ENCODE assay signal across 1 cellular context in the genomic region with DNA sequence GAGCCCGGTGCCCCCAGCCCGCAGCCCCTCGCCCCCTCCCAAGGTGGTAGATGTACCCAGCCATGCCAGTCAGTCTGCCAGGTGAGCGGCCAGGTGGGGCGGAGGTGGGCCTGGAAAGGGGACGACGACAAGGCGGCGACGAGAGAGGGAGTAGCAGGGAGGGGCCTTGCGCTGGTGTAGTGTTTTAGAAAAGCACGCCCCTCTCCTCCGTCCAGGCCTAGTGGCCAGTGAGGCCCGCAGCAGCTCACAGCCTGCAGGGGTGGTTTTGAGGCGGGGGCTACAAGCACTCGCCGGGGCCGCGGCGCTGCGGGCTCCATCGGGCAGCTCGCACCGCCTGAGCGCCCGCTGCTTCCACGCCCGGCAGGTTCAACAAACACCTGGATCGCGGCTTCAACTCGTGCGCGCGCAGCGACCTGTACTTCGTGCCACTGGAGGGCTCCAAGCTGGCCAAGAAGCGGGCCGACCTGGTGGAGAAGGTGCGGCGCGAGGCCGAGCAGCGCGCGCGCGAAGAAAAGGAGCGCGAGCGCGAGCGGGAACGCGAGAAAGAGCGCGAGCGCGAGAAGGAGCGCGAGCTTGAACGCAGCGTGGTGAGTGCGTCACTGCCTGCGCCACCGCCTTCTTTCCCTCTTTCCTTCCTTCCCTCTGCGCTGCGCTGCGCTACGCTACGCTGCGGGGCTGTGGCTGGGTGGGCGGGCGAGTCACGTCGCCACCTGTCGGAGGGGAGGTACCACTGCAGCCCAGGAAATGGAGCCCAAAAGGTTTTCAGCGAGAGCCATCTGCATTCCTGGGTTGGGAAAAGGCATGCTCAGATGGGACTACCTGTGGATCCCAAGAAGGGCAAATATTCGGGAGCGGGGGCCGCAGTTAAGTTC.
TF ChIP-seq lines count a peak whose summit lies in the region.

No MANE protein-coding gene starts in this region.

TF ChIP-seq in K562, 482 proteins besides CTCF, POLR2A, EP300 and RAD21 (continued from another document and continues in another):
- TF ChIP-seq, protein P1, sequence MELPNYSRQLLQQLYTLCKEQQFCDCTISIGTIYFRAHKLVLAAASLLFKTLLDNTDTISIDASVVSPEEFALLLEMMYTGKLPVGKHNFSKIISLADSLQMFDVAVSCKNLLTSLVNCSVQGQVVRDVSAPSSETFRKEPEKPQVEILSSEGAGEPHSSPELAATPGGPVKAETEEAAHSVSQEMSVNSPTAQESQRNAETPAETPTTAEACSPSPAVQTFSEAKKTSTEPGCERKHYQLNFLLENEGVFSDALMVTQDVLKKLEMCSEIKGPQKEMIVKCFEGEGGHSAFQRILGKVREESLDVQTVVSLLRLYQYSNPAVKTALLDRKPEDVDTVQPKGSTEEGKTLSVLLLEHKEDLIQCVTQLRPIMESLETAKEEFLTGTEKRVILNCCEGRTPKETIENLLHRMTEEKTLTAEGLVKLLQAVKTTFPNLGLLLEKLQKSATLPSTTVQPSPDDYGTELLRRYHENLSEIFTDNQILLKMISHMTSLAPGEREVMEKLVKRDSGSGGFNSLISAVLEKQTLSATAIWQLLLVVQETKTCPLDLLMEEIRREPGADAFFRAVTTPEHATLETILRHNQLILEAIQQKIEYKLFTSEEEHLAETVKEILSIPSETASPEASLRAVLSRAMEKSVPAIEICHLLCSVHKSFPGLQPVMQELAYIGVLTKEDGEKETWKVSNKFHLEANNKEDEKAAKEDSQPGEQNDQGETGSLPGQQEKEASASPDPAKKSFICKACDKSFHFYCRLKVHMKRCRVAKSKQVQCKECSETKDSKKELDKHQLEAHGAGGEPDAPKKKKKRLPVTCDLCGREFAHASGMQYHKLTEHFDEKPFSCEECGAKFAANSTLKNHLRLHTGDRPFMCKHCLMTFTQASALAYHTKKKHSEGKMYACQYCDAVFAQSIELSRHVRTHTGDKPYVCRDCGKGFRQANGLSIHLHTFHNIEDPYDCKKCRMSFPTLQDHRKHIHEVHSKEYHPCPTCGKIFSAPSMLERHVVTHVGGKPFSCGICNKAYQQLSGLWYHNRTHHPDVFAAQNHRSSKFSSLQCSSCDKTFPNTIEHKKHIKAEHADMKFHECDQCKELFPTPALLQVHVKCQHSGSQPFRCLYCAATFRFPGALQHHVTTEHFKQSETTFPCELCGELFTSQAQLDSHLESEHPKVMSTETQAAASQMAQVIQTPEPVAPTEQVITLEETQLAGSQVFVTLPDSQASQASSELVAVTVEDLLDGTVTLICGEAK (IDR thresholded peaks at IDR 0.05): peak; percentile 74
- TF ChIP-seq, protein P1 (CRISPR knock-in tag; IDR thresholded peaks at IDR 0.05): no peak
- TF ChIP-seq ZNF780A (CRISPR knock-in tag; IDR thresholded peaks at IDR 0.05) (peak; percentile 85), FIP1L1 (IDR thresholded peaks at IDR 0.05; ENCODE audit: low read depth, low read length, poor library complexity, severe bottlenecking) (peak; percentile 45), PHB2 (IDR thresholded peaks at IDR 0.05; ENCODE audit: low read depth) (no peak), ZNF764 (CRISPR knock-in tag; IDR thresholded peaks at IDR 0.05; ENCODE audit: low read depth) (no peak), ZKSCAN1 (IDR thresholded peaks at IDR 0.05; ENCODE audit: low read depth, low read length) (0 out of 2 replicates have a peak, but pooled peaks have one; percentile 31), DACH1 (IDR thresholded peaks at IDR 0.05; ENCODE audit: partially characterized antibody) (no peak), SMAD4 (CRISPR knock-in tag; conservative IDR thresholded peaks at IDR 0.05) (0 out of 2 replicates have a peak, but pooled peaks have one; percentile 40), TAF1 (IDR thresholded peaks at IDR 0.05; ENCODE audit: control insufficient read depth, extremely low read depth, insufficient read depth, low read length, severe bottlenecking) (peak; percentile 63), MYC (IDR thresholded peaks at IDR 0.05; ENCODE audit: low read depth, low read length) (peak; percentile 86), MYC (CRISPR knock-in tag; IDR thresholded peaks at IDR 0.05; ENCODE audit: borderline replicate concordance, low read depth) (peak; percentile 75; the same call in 1 of the 2 replicates), FOXJ2 (tag; IDR thresholded peaks at IDR 0.05) (no peak; the same call in 1 of the 2 replicates), PTTG1 (tag; IDR thresholded peaks at IDR 0.05; ENCODE audit: low read depth) (no peak), RBM17 (IDR thresholded peaks at IDR 0.05; ENCODE audit: borderline replicate concordance, low read depth, low read length) (no peak), MTF1 (CRISPR knock-in tag; IDR thresholded peaks at IDR 0.05; ENCODE audit: borderline replicate concordance) (no peak), ZNF583 (CRISPR knock-in tag; IDR thresholded peaks at IDR 0.05) (no peak), PPARD (CRISPR knock-in tag; IDR thresholded peaks at IDR 0.05) (no peak), ARID2 (IDR thresholded peaks at IDR 0.05) (no peak), RNF2 (IDR thresholded peaks at IDR 0.05) (peak; percentile 68; the same call in 1 of the 2 replicates), POLR2B (IDR thresholded peaks at IDR 0.05; ENCODE audit: low read depth, partially characterized antibody) (peak; percentile 79), MAFK (IDR thresholded peaks at IDR 0.05; ENCODE audit: low read length) (no peak), PCBP1 (IDR thresholded peaks at IDR 0.05; ENCODE audit: low read depth, low read length, poor library complexity, severe bottlenecking) (no peak), SRSF3 (IDR thresholded peaks at IDR 0.05; ENCODE audit: insufficient read depth, low read length) (no peak), RFX1 (IDR thresholded peaks at IDR 0.05) (no peak), FOS (IDR thresholded peaks at IDR 0.05; ENCODE audit: extremely low read depth, insufficient read length) (no peak), CHCHD3 (CRISPR knock-in tag; IDR thresholded peaks at IDR 0.05) (no peak), PRPF4 (IDR thresholded peaks at IDR 0.05; ENCODE audit: insufficient read depth, low read depth, low read length, poor library complexity, severe bottlenecking) (no peak), CBFB (CRISPR knock-in tag; IDR thresholded peaks at IDR 0.05) (no peak)
- TF ChIP-seq, protein P2, sequence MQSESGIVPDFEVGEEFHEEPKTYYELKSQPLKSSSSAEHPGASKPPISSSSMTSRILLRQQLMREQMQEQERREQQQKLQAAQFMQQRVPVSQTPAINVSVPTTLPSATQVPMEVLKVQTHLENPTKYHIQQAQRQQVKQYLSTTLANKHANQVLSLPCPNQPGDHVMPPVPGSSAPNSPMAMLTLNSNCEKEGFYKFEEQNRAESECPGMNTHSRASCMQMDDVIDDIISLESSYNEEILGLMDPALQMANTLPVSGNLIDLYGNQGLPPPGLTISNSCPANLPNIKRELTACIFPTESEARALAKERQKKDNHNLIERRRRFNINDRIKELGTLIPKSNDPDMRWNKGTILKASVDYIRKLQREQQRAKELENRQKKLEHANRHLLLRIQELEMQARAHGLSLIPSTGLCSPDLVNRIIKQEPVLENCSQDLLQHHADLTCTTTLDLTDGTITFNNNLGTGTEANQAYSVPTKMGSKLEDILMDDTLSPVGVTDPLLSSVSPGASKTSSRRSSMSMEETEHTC (IDR thresholded peaks at IDR 0.05): no peak
- TF ChIP-seq, protein P3, sequence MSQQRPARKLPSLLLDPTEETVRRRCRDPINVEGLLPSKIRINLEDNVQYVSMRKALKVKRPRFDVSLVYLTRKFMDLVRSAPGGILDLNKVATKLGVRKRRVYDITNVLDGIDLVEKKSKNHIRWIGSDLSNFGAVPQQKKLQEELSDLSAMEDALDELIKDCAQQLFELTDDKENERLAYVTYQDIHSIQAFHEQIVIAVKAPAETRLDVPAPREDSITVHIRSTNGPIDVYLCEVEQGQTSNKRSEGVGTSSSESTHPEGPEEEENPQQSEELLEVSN (IDR thresholded peaks at IDR 0.05; ENCODE audit: borderline replicate concordance in 1 of 2, extremely low read depth in 1 of 2, insufficient read depth in 1 of 2, insufficient read length in 1 of 2, low read depth in 1 of 2, low read length in 1 of 2, poor library complexity in 1 of 2, severe bottlenecking in 1 of 2): peak; percentile 95
- TF ChIP-seq, protein P4, sequence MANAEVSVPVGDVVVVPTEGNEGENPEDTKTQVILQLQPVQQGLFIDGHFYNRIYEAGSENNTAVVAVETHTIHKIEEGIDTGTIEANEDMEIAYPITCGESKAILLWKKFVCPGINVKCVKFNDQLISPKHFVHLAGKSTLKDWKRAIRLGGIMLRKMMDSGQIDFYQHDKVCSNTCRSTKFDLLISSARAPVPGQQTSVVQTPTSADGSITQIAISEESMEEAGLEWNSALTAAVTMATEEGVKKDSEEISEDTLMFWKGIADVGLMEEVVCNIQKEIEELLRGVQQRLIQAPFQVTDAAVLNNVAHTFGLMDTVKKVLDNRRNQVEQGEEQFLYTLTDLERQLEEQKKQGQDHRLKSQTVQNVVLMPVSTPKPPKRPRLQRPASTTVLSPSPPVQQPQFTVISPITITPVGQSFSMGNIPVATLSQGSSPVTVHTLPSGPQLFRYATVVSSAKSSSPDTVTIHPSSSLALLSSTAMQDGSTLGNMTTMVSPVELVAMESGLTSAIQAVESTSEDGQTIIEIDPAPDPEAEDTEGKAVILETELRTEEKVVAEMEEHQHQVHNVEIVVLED (CRISPR knock-in tag; IDR thresholded peaks at IDR 0.05): peak; percentile 89
- TF ChIP-seq, protein P5, sequence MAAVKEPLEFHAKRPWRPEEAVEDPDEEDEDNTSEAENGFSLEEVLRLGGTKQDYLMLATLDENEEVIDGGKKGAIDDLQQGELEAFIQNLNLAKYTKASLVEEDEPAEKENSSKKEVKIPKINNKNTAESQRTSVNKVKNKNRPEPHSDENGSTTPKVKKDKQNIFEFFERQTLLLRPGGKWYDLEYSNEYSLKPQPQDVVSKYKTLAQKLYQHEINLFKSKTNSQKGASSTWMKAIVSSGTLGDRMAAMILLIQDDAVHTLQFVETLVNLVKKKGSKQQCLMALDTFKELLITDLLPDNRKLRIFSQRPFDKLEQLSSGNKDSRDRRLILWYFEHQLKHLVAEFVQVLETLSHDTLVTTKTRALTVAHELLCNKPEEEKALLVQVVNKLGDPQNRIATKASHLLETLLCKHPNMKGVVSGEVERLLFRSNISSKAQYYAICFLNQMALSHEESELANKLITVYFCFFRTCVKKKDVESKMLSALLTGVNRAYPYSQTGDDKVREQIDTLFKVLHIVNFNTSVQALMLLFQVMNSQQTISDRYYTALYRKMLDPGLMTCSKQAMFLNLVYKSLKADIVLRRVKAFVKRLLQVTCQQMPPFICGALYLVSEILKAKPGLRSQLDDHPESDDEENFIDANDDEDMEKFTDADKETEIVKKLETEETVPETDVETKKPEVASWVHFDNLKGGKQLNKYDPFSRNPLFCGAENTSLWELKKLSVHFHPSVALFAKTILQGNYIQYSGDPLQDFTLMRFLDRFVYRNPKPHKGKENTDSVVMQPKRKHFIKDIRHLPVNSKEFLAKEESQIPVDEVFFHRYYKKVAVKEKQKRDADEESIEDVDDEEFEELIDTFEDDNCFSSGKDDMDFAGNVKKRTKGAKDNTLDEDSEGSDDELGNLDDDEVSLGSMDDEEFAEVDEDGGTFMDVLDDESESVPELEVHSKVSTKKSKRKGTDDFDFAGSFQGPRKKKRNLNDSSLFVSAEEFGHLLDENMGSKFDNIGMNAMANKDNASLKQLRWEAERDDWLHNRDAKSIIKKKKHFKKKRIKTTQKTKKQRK (IDR thresholded peaks at IDR 0.05; ENCODE audit: borderline replicate concordance, low read depth, low read length): no peak
- TF ChIP-seq, protein P6, sequence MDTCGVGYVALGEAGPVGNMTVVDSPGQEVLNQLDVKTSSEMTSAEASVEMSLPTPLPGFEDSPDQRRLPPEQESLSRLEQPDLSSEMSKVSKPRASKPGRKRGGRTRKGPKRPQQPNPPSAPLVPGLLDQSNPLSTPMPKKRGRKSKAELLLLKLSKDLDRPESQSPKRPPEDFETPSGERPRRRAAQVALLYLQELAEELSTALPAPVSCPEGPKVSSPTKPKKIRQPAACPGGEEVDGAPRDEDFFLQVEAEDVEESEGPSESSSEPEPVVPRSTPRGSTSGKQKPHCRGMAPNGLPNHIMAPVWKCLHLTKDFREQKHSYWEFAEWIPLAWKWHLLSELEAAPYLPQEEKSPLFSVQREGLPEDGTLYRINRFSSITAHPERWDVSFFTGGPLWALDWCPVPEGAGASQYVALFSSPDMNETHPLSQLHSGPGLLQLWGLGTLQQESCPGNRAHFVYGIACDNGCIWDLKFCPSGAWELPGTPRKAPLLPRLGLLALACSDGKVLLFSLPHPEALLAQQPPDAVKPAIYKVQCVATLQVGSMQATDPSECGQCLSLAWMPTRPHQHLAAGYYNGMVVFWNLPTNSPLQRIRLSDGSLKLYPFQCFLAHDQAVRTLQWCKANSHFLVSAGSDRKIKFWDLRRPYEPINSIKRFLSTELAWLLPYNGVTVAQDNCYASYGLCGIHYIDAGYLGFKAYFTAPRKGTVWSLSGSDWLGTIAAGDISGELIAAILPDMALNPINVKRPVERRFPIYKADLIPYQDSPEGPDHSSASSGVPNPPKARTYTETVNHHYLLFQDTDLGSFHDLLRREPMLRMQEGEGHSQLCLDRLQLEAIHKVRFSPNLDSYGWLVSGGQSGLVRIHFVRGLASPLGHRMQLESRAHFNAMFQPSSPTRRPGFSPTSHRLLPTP (IDR thresholded peaks at IDR 0.05; ENCODE audit: borderline replicate concordance, extremely low read depth, insufficient read length): no peak
